1 cellular context compared by ENCODE assay signal in the genomic region with DNA sequence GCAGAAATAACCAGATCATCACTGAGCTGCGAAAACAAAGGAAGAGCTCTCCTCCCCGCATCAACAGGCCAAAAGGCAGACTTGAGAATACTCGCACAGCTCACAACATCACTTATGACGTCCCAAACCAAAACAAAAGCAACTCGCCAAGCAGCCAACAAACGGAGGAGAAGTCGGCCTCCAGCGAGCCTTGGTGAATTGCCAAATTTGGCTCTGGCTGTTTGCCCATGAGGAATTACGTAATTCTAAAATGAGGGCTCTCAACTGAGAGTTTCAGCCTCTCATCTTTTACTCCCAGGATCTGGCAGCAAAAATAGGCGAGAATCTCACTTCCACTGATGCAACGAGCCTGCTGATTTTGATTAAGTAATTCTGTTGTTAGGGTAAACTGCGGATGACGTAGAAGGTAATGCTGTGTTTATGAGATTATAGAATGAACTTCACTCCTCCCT.
TF ChIP-seq lines count a peak whose summit lies in the region.

No MANE protein-coding gene starts in this region.

TF ChIP-seq in HepG2, 621 proteins besides CTCF, POLR2A, EP300 and RAD21 (continued from another document):
- TF ChIP-seq, protein P1, sequence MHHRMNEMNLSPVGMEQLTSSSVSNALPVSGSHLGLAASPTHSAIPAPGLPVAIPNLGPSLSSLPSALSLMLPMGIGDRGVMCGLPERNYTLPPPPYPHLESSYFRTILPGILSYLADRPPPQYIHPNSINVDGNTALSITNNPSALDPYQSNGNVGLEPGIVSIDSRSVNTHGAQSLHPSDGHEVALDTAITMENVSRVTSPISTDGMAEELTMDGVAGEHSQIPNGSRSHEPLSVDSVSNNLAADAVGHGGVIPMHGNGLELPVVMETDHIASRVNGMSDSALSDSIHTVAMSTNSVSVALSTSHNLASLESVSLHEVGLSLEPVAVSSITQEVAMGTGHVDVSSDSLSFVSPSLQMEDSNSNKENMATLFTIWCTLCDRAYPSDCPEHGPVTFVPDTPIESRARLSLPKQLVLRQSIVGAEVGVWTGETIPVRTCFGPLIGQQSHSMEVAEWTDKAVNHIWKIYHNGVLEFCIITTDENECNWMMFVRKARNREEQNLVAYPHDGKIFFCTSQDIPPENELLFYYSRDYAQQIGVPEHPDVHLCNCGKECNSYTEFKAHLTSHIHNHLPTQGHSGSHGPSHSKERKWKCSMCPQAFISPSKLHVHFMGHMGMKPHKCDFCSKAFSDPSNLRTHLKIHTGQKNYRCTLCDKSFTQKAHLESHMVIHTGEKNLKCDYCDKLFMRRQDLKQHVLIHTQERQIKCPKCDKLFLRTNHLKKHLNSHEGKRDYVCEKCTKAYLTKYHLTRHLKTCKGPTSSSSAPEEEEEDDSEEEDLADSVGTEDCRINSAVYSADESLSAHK (CRISPR knock-in tag; IDR thresholded peaks at IDR 0.05; ENCODE audit: borderline replicate concordance), result no peak
- TF ChIP-seq MAZ (IDR thresholded peaks at IDR 0.05; ENCODE audit: borderline replicate concordance, low read depth, low read length) (no peak), MAZ (CRISPR knock-in tag; IDR thresholded peaks at IDR 0.05; ENCODE audit: low read depth) (no peak), CEBPB (IDR thresholded peaks at IDR 0.05; ENCODE audit: borderline replicate concordance, low read depth, low read length) (peak; percentile 31; the same call in 1 of the 2 replicates), CEBPG (CRISPR knock-in tag; IDR thresholded peaks at IDR 0.05) (0 out of 2 replicates have a peak, but pooled peaks have one; percentile 14)
- TF ChIP-seq, protein P2, sequence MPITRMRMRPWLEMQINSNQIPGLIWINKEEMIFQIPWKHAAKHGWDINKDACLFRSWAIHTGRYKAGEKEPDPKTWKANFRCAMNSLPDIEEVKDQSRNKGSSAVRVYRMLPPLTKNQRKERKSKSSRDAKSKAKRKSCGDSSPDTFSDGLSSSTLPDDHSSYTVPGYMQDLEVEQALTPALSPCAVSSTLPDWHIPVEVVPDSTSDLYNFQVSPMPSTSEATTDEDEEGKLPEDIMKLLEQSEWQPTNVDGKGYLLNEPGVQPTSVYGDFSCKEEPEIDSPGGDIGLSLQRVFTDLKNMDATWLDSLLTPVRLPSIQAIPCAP (CRISPR knock-in tag; IDR thresholded peaks at IDR 0.05; ENCODE audit: low read depth), result no peak
TF ChIP-seq in HepG2: peak in this region for 2.
